ENCODE assay signal across 29 cellular contexts in the genomic region with DNA sequence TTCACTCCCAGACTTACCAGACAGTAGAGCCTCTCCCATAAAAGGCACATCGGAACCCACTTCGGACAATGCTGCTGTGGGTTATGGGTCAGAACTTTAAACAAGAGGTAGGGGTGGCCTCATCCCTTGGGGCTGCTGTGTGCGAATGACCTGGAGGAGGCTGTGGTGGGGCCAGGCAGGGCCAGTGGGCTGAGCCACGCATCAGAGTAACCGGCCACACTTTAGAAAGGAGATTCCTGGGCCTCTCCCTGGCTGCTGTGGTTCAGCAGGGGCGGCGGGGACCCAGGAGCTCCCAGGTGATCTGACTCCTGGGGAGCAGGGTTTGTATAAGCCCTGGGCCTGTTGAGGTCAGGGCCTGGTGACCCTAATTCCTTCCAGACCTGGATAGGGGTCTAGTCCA.
"Had no signal": no experiment of that assay in that cellular context is flagged by ENCODE, and none has a peak within 500 bp of the region (broad histone marks: within the 10 kb centered on the region; RNA-seq: fewer than 3 reads in every experiment).

No MANE protein-coding gene starts in this region.

- H3K27ac ChIP-seq: adrenal gland, ascending aorta, cardiac muscle cell, epithelial cell of prostate, esophagus squamous epithelium, left ventricle myocardium inferior, pancreas, psoas muscle, tibial nerve, uterus had no signal

- H3K27ac Mint-ChIP-seq: activated CD4-positive, alpha-beta memory T cell treated with anti-CD3 and anti-CD28 coated beads for 36 hours; activated CD4-positive, alpha-beta T cell treated with anti-CD3 and anti-CD28 coated beads, Interleukin-2, amount 10 ng/mL, durations not matched to agents 24 days and 14 days; activated naive CD8-positive, alpha-beta T cell treated with anti-CD3 and anti-CD28 coated beads for 36 hours; activated T-helper 2 cell treated with anti-CD3 and anti-CD28 coated beads, Interferon-gamma antibody, Interleukin-2, Interleukin-4, amounts not matched to agents 10 μg/mL and 5 μg/mL and 100 μg/mL, durations not matched to agents 14 hours and 24 hours and 36 hours; dendritic cell treated with granulocyte-macrophage colony-stimulating factor and Interleukin-4, amounts not matched to agents 40 ng/mL and 50 ng/mL, for 4 days; nephron had no signal

- H3K4me2 ChIP-seq: smooth muscle cell had no signal

- H3K4me3 Mint-ChIP-seq: activated CD4-positive, alpha-beta memory T cell treated with anti-CD3 and anti-CD28 coated beads for 36 hours; activated CD4-positive, alpha-beta T cell treated with anti-CD3 and anti-CD28 coated beads, Interleukin-2, amount 10 ng/mL, durations not matched to agents 24 days and 14 days; activated naive CD8-positive, alpha-beta T cell treated with anti-CD3 and anti-CD28 coated beads for 36 hours; brain; dendritic cell treated with granulocyte-macrophage colony-stimulating factor and Interleukin-4, amounts not matched to agents 40 ng/mL and 50 ng/mL, for 4 days; nephron had no signal

- H3K36me3 Mint-ChIP-seq: activated CD4-positive, alpha-beta memory T cell treated with anti-CD3 and anti-CD28 coated beads for 36 hours; activated naive CD8-positive, alpha-beta T cell treated with anti-CD3 and anti-CD28 coated beads for 36 hours; brain had no signal

- H3K4me1 ChIP-seq: adrenal gland, ascending aorta, esophagus squamous epithelium, left ventricle myocardium inferior, pancreas, psoas muscle, tibial nerve, uterus had no signal

- DNase-seq: activated CD4-positive, alpha-beta memory T cell treated with anti-CD3 and anti-CD28 coated beads for 36 hours; activated CD4-positive, alpha-beta T cell treated with anti-CD3 and anti-CD28 coated beads, Interleukin-2, amount 10 ng/mL, durations not matched to agents 24 days and 14 days; activated CD4-positive, CD25-positive, alpha-beta regulatory T cell treated with anti-CD3 and anti-CD28 coated beads, Interleukin-2, amount 50 U/mL, for 72 hours; activated naive CD4-positive, alpha-beta T cell treated with Interleukin-2 at 50 U/mL for 16 hours; activated naive CD8-positive, alpha-beta T cell treated with anti-CD3 and anti-CD28 coated beads for 36 hours; activated T-cell treated with anti-CD3 and anti-CD28 coated beads, Interleukin-2, amount 50 U/mL, for 48 hours; esophagus squamous epithelium; foreskin melanocyte; left ventricle myocardium inferior; mucosa of descending colon; pancreas; psoas muscle; stimulated activated CD4-positive, alpha-beta T cell treated with anti-CD3 and anti-CD28 coated beads, Interleukin-1b, Interleukin-23, amount 100 ng/mL, for 48 hours; stimulated activated CD4-positive, alpha-beta T cell treated with anti-CD3 and anti-CD28 coated beads, Interleukin-4, amount 100 ng/mL, for 4 hours; stimulated activated CD8-positive, alpha-beta memory T cell treated with anti-CD3 and anti-CD28 coated beads, Interleukin-4, amount 100 ng/mL, for 48 hours; stimulated activated naive CD4-positive, alpha-beta T cell; T-helper 2 cell; uterus had no signal

- H3K4me3 ChIP-seq: adrenal gland, ascending aorta, cardiac muscle cell, esophagus squamous epithelium, left ventricle myocardium inferior, lung, mucosa of descending colon, pancreas, psoas muscle, smooth muscle cell, tibial nerve, uterus had no signal

- H3K4me1 Mint-ChIP-seq: activated CD4-positive, alpha-beta T cell treated with anti-CD3 and anti-CD28 coated beads, Interleukin-2, amount 10 ng/mL, durations not matched to agents 24 days and 14 days; activated naive CD8-positive, alpha-beta T cell treated with anti-CD3 and anti-CD28 coated beads for 36 hours; brain had no signal

- H3K27me3 ChIP-seq: adrenal gland, ascending aorta, cardiac muscle cell, pancreas, tibial nerve, uterus had no signal

- ATAC-seq: mucosa of descending colon, pancreas, psoas muscle had no signal

- H3K27me3 Mint-ChIP-seq: activated CD4-positive, alpha-beta T cell treated with anti-CD3 and anti-CD28 coated beads, Interleukin-2, amount 10 ng/mL, durations not matched to agents 24 days and 14 days; dendritic cell treated with granulocyte-macrophage colony-stimulating factor and Interleukin-4, amounts not matched to agents 40 ng/mL and 50 ng/mL, for 4 days had no signal

- H3K9me3 ChIP-seq: adrenal gland, ascending aorta, esophagus squamous epithelium, pancreas, psoas muscle, uterus had no signal

- H3K36me3 ChIP-seq: adrenal gland, ascending aorta, cardiac muscle cell, esophagus squamous epithelium, left ventricle myocardium inferior, pancreas, tibial nerve, uterus had no signal
